ENCODE assay signal across 24 cellular contexts in the genomic region with DNA sequence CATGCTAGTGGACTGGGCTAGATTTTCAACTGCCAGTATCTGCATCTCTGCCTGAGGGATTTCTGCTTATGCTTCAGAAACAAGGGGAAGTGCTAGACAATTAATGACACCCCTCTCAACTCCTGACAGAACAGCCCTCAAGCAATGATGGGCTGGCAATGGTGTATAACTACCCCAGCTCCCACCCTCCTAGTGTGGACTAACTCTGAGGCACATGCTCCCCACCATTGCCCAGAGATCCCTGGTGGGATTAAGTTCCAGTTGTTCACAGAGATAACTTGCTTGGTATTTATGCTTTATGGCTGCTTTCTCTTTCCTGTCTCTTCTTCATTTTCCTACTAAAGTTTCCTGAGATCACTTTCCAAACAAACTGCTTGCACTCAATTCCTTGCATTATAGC.
"Had no signal": no experiment of that assay in that cellular context is flagged by ENCODE, and none has a peak within 500 bp of the region (broad histone marks: within the 10 kb centered on the region; RNA-seq: fewer than 3 reads in every experiment).

No MANE protein-coding gene starts in this region.

- H3K4me1 Mint-ChIP-seq: endodermal cell had no signal

- H3K27ac Mint-ChIP-seq: dendritic cell treated with granulocyte-macrophage colony-stimulating factor and Interleukin-4, amounts not matched to agents 40 ng/mL and 50 ng/mL, for 4 days; effector memory CD8-positive, alpha-beta T cell; endodermal cell had no signal

- H3K9me3 ChIP-seq: colonic mucosa, esophagus muscularis mucosa, esophagus squamous epithelium, gastrocnemius medialis, gastroesophageal sphincter, heart left ventricle had no signal

- DNase-seq: colonic mucosa; cortex of kidney; dermis blood vessel endothelial cell; dorsolateral prefrontal cortex; effector CD4-positive, alpha-beta T cell; effector CD8-positive, alpha-beta T cell; effector memory CD4-positive, alpha-beta T cell; effector memory CD8-positive, alpha-beta T cell; endodermal cell; erythroblast; esophagus squamous epithelium; foreskin fibroblast; foreskin keratinocyte; foreskin melanocyte; gastrocnemius medialis; glutamatergic neuron; head of caudate nucleus; heart left ventricle had no signal

- H3K4me3 ChIP-seq: colonic mucosa, coronary artery, dorsolateral prefrontal cortex, esophagus muscularis mucosa, esophagus squamous epithelium, gastrocnemius medialis, gastroesophageal sphincter, heart left ventricle had no signal

- H3K9me3 Mint-ChIP-seq: effector memory CD8-positive, alpha-beta T cell; endodermal cell had no signal

- H3K27ac ChIP-seq: colonic mucosa, coronary artery, dorsolateral prefrontal cortex, epithelial cell of prostate, esophagus muscularis mucosa, esophagus squamous epithelium, foreskin keratinocyte, gastrocnemius medialis, gastroesophageal sphincter, heart left ventricle had no signal

- H3K4me1 ChIP-seq: colonic mucosa, esophagus squamous epithelium, foreskin keratinocyte, gastrocnemius medialis, gastroesophageal sphincter, heart left ventricle had no signal

- H3K27me3 ChIP-seq: colonic mucosa, esophagus muscularis mucosa, gastroesophageal sphincter had no signal

- H3K4me3 Mint-ChIP-seq: dendritic cell treated with granulocyte-macrophage colony-stimulating factor and Interleukin-4, amounts not matched to agents 40 ng/mL and 50 ng/mL, for 4 days; effector memory CD8-positive, alpha-beta T cell; endodermal cell had no signal

- H3K36me3 ChIP-seq: colonic mucosa, esophagus muscularis mucosa, esophagus squamous epithelium, gastrocnemius medialis, gastroesophageal sphincter, heart left ventricle had no signal

- ATAC-seq: effector memory CD8-positive, alpha-beta T cell; esophagus mucosa; foreskin keratinocyte; gastrocnemius medialis; gastroesophageal sphincter; heart left ventricle had no signal
